Comparison of ENCODE assay signal across 11 cellular contexts in genomic region chr12:75623631-75624118, GRCh38.
DNase-seq lines count a peak whose midpoint lies in the region; ATAC-seq and TF ChIP-seq lines count a peak whose summit lies in the region.
"Had no signal": no experiment of that assay in that cellular context is flagged by ENCODE, and none has a peak within 500 bp of the region (broad histone marks: within the 10 kb centered on the region; RNA-seq: fewer than 3 reads in every experiment).

No MANE protein-coding gene starts in this region.

- no peak overlapping the region for H3K9ac ChIP-seq in SK-N-SH

- H3K9me3 ChIP-seq in SK-N-SH, result no peaks in the 10 kb centered on the region
- no peaks in the 10 kb centered on the region for H3K9me3 ChIP-seq in thoracic aorta
- H3K9me3 ChIP-seq: prostate gland had no signal

- no peak overlapping the region for H3K27ac ChIP-seq in SK-N-SH (ENCODE audit: low read depth in 2 of 2, low read length in 1 of 2)
- no peak overlapping the region for H3K27ac ChIP-seq in thoracic aorta
- H3K27ac ChIP-seq: prostate gland had no signal

- intact Hi-C loops in activated CD4-positive, alpha-beta T cell treated with anti-CD3 and anti-CD28 coated beads for 36 hours (cut with DNase I, micrococcal nuclease), result no loop called here
- intact Hi-C loops in activated CD4-positive, alpha-beta T cell treated with anti-CD3 and anti-CD28 coated beads, Interleukin-2, amount 10 ng/mL, durations not matched to agents 24 days and 14 days (cut with micrococcal nuclease), result no loop called here

- peaks cover 3% of the 10 kb centered on the region for H3K9me3 Mint-ChIP-seq in activated CD4-positive, alpha-beta T cell treated with anti-CD3 and anti-CD28 coated beads for 36 hours (ENCODE audit: low read depth)
- H3K9me3 Mint-ChIP-seq in activated CD4-positive, alpha-beta T cell treated with anti-CD3 and anti-CD28 coated beads, Interleukin-2, amount 10 ng/mL, durations not matched to agents 24 days and 14 days, result peaks cover 5% of the 10 kb centered on the region

- no peak overlapping the region for H3K4me3 Mint-ChIP-seq in activated CD4-positive, alpha-beta T cell treated with anti-CD3 and anti-CD28 coated beads for 36 hours
- no peak overlapping the region for H3K4me3 Mint-ChIP-seq in activated CD4-positive, alpha-beta T cell treated with anti-CD3 and anti-CD28 coated beads, Interleukin-2, amount 10 ng/mL, durations not matched to agents 24 days and 14 days
- H3K4me3 Mint-ChIP-seq: CD4-positive, CD25-positive, alpha-beta regulatory T cell had no signal

- POLR2A ChIA-PET in activated CD4-positive, alpha-beta T cell treated with anti-CD3 and anti-CD28 coated beads for 36 hours (lab: Charles Lee), result interaction anchor here (0.7 kb wide), 1 partner anchor 19 kb away, joined by 4 read pairs; no protein-coding TSS in a partner anchor
- POLR2A ChIA-PET in SK-N-SH (lab: Yijun Ruan, JAX), result no interaction called here

- H3K4me3 ChIP-seq in SK-N-SH (ENCODE audit: low read depth in 2 of 2, low read length in 1 of 2) (no peak overlapping the region), thoracic aorta (no peak overlapping the region)
- H3K4me3 ChIP-seq: prostate gland had no signal

- ATAC-seq in activated CD4-positive, alpha-beta T cell treated with anti-CD3 and anti-CD28 coated beads for 36 hours, result peak; percentile 23
- ATAC-seq in thoracic aorta (ENCODE audit: insufficient number of reproducible peaks, low FRiP score, low read depth), result peak; percentile 60
- ATAC-seq in GM19023 (IDR thresholded peaks at IDR 0.05; ENCODE audit: unreplicated experiment), result no peak
- ATAC-seq in GM21825 (IDR thresholded peaks at IDR 0.05; ENCODE audit: unreplicated experiment), result no peak

- CTCF ChIA-PET in activated CD4-positive, alpha-beta T cell treated with anti-CD3 and anti-CD28 coated beads for 36 hours (lab: Charles Lee), result interaction anchor here (1.2 kb wide), 1 partner anchor 364 kb away, joined by 4 read pairs; no protein-coding TSS in a partner anchor
- CTCF ChIA-PET in SK-N-SH (lab: Yijun Ruan, JAX), result interaction anchor here (0.6 to 3.3 kb wide), 23 partner anchors 10 to 963 kb away, joined by 3 to 14 read pairs (median 4); partner anchors contain the start of genes BBS10 and PHLDA1

- no peaks in the 10 kb centered on the region for H4K20me1 ChIP-seq in SK-N-SH (ENCODE audit: insufficient read depth)

- H3K36me3 Mint-ChIP-seq in activated CD4-positive, alpha-beta T cell treated with anti-CD3 and anti-CD28 coated beads for 36 hours (ENCODE audit: low read depth), result no peaks in the 10 kb centered on the region
- H3K36me3 Mint-ChIP-seq in activated CD4-positive, alpha-beta T cell treated with anti-CD3 and anti-CD28 coated beads, Interleukin-2, amount 10 ng/mL, durations not matched to agents 24 days and 14 days (ENCODE audit: low read depth), result no peaks in the 10 kb centered on the region
- H3K36me3 Mint-ChIP-seq: CD4-positive, CD25-positive, alpha-beta regulatory T cell had no signal

- H3K27ac Mint-ChIP-seq in activated CD4-positive, alpha-beta T cell treated with anti-CD3 and anti-CD28 coated beads for 36 hours, result no peak overlapping the region
- H3K27ac Mint-ChIP-seq in activated CD4-positive, alpha-beta T cell treated with anti-CD3 and anti-CD28 coated beads, Interleukin-2, amount 10 ng/mL, durations not matched to agents 24 days and 14 days, result no peak overlapping the region
- H3K27ac Mint-ChIP-seq: CD4-positive, CD25-positive, alpha-beta regulatory T cell had no signal

- H3K36me3 ChIP-seq in SK-N-SH (replicated peaks in 1 of 2; ENCODE audit: control insufficient read depth in 1 of 2, insufficient read depth in 2 of 2, low read length in 1 of 2), result no peaks in the 10 kb centered on the region
- no peaks in the 10 kb centered on the region for H3K36me3 ChIP-seq in thoracic aorta
- H3K36me3 ChIP-seq: prostate gland had no signal

- H3K27me3 ChIP-seq in SK-N-SH (ENCODE audit: insufficient read depth) (no peaks in the 10 kb centered on the region), thoracic aorta (replicated peaks; ENCODE audit: insufficient read depth) (no peaks in the 10 kb centered on the region)

- DNase-seq in activated CD4-positive, alpha-beta T cell treated with anti-CD3 and anti-CD28 coated beads for 36 hours, result no peak
- no peak for DNase-seq in activated CD4-positive, alpha-beta T cell treated with anti-CD3 and anti-CD28 coated beads, Interleukin-2, amount 10 ng/mL, durations not matched to agents 24 days and 14 days
- DNase-seq in SK-N-SH, result peak; percentile 15
- DNase-seq in glomerular visceral epithelial cell (ENCODE audit: extremely low spot score), result peak; percentile 41
- DNase-seq in thoracic aorta (ENCODE audit: low spot score), result no peak
- no peak for DNase-seq in mesenteric fat pad (ENCODE audit: low spot score)
- DNase-seq: CD4-positive, CD25-positive, alpha-beta regulatory T cell; cortex of kidney had no signal

- 80% methylated on average over 2 of the region's 2 CpGs for WGBS in SK-N-SH (ENCODE audit: low lambda C conversion rate)

- TF ChIP-seq CTCF in SK-N-SH (IDR thresholded peaks at IDR 0.05) (peak; percentile 53), thoracic aorta (IDR thresholded peaks at IDR 0.05) (no peak)

- no peak overlapping the region for H3K4me2 ChIP-seq in SK-N-SH

- H2AFZ ChIP-seq in SK-N-SH (ENCODE audit: low read depth), result peak overlapping the region; percentile 64; the same call in 1 of the 2 replicates

- no peaks in the 10 kb centered on the region for H3K79me2 ChIP-seq in SK-N-SH (ENCODE audit: insufficient read depth)

- no peaks in the 10 kb centered on the region for H3K9me2 ChIP-seq in SK-N-SH

- peak; percentile 77 for TF ChIP-seq RAD21 in SK-N-SH (IDR thresholded peaks at IDR 0.05; ENCODE audit: low read length)

- H3F3A ChIP-seq in SK-N-SH (replicated peaks; ENCODE audit: insufficient read depth), result no peaks in the 10 kb centered on the region

- H3K4me1 Mint-ChIP-seq in activated CD4-positive, alpha-beta T cell treated with anti-CD3 and anti-CD28 coated beads for 36 hours, result no peaks in the 10 kb centered on the region
- peaks cover 6% of the 10 kb centered on the region for H3K4me1 Mint-ChIP-seq in activated CD4-positive, alpha-beta T cell treated with anti-CD3 and anti-CD28 coated beads, Interleukin-2, amount 10 ng/mL, durations not matched to agents 24 days and 14 days
- H3K4me1 Mint-ChIP-seq: CD4-positive, CD25-positive, alpha-beta regulatory T cell had no signal

- H3K27me3 Mint-ChIP-seq in activated CD4-positive, alpha-beta T cell treated with anti-CD3 and anti-CD28 coated beads for 36 hours, result peaks cover 2% of the 10 kb centered on the region
- peaks cover 10% of the 10 kb centered on the region for H3K27me3 Mint-ChIP-seq in activated CD4-positive, alpha-beta T cell treated with anti-CD3 and anti-CD28 coated beads, Interleukin-2, amount 10 ng/mL, durations not matched to agents 24 days and 14 days

- H3K4me1 ChIP-seq in SK-N-SH (ENCODE audit: control insufficient read depth in 1 of 2, insufficient read depth in 2 of 2, low read depth in 1 of 2, low read length in 1 of 2) (peaks cover 0 to 5% of the 10 kb centered on the region in 2 experiments; a peak in 1 of 4 replicates), thoracic aorta (ENCODE audit: control insufficient read depth in 1 of 2, low read depth in 2 of 2) (peaks cover 0 to 5% of the 10 kb centered on the region in 2 donors)
- H3K4me1 ChIP-seq: prostate gland had no signal

- TF ChIP-seq EP300 in SK-N-SH (IDR thresholded peaks at IDR 0.05; ENCODE audit: borderline replicate concordance in 1 of 2, low read depth in 1 of 2, low read length in 1 of 2), result no peak

TF ChIP-seq in SK-N-SH, 30 proteins besides CTCF, POLR2A, EP300 and RAD21:
- TF ChIP-seq SMC3 (IDR thresholded peaks at IDR 0.05; ENCODE audit: low read depth, low read length) (peak; percentile 62), MEF2A (IDR thresholded peaks at IDR 0.05; ENCODE audit: borderline replicate concordance, low read depth) (no peak)
TF ChIP-seq in SK-N-SH: peak in this region for 1.

Comparison
In these comparisons a context has a peak if more than half of its experiments do, and no peak if none do; other contexts are left out.
1. ATAC-seq: peak in activated CD4-positive, alpha-beta T cell treated with anti-CD3 and anti-CD28 coated beads for 36 hours (single experiment) and thoracic aorta (single experiment); none in GM19023 (single experiment) and GM21825 (single experiment).
2. DNase-seq: peak in SK-N-SH (single experiment) and glomerular visceral epithelial cell (single experiment); none in activated CD4-positive, alpha-beta T cell treated with anti-CD3 and anti-CD28 coated beads for 36 hours (single experiment), activated CD4-positive, alpha-beta T cell treated with anti-CD3 and anti-CD28 coated beads, Interleukin-2, amount 10 ng/mL, durations not matched to agents 24 days and 14 days (single experiment), thoracic aorta (single experiment) and mesenteric fat pad (single experiment).